In genomic region chr10:22491931-22492615, GRCh38 we compare ENCODE assay signal across 1 cellular context.
A peak's percentile ranks its signal among the peaks of the same experiment; 100 is the strongest.
TF ChIP-seq lines count a peak whose summit lies in the region.

No MANE protein-coding gene starts in this region.

TF ChIP-seq in GM12878, 131 proteins besides CTCF, POLR2A, EP300 and RAD21 (continued from another document):
- TF ChIP-seq, protein P1, sequence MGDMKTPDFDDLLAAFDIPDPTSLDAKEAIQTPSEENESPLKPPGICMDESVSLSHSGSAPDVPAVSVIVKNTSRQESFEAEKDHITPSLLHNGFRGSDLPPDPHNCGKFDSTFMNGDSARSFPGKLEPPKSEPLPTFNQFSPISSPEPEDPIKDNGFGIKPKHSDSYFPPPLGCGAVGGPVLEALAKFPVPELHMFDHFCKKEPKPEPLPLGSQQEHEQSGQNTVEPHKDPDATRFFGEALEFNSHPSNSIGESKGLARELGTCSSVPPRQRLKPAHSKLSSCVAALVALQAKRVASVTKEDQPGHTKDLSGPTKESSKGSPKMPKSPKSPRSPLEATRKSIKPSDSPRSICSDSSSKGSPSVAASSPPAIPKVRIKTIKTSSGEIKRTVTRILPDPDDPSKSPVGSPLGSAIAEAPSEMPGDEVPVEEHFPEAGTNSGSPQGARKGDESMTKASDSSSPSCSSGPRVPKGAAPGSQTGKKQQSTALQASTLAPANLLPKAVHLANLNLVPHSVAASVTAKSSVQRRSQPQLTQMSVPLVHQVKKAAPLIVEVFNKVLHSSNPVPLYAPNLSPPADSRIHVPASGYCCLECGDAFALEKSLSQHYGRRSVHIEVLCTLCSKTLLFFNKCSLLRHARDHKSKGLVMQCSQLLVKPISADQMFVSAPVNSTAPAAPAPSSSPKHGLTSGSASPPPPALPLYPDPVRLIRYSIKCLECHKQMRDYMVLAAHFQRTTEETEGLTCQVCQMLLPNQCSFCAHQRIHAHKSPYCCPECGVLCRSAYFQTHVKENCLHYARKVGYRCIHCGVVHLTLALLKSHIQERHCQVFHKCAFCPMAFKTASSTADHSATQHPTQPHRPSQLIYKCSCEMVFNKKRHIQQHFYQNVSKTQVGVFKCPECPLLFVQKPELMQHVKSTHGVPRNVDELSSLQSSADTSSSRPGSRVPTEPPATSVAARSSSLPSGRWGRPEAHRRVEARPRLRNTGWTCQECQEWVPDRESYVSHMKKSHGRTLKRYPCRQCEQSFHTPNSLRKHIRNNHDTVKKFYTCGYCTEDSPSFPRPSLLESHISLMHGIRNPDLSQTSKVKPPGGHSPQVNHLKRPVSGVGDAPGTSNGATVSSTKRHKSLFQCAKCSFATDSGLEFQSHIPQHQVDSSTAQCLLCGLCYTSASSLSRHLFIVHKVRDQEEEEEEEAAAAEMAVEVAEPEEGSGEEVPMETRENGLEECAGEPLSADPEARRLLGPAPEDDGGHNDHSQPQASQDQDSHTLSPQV (IDR thresholded peaks at IDR 0.05): no peak
- TF ChIP-seq EGR1 (IDR thresholded peaks at IDR 0.05; ENCODE audit: borderline replicate concordance in 1 of 2, low read depth in 2 of 2, low read length in 2 of 2): 0 out of 3 replicates have a peak, but pooled peaks of 1 of the 2 experiments have one; percentile 10
- TF ChIP-seq SPI1 (IDR thresholded peaks at IDR 0.05; ENCODE audit: borderline replicate concordance, insufficient read depth, low read depth, low read length): peak; percentile 44; the same call in 1 of the 2 replicates
- TF ChIP-seq HDGF (IDR thresholded peaks at IDR 0.05): no peak
- TF ChIP-seq FOS (IDR thresholded peaks at IDR 0.05; ENCODE audit: borderline replicate concordance, extremely low read depth, insufficient read length): no peak
- no peak for TF ChIP-seq E2F4 (IDR thresholded peaks at IDR 0.05; ENCODE audit: low read depth, low read length)
- TF ChIP-seq RUNX3 (IDR thresholded peaks at IDR 0.05; ENCODE audit: low read length): peak; percentile 92
- no peak for TF ChIP-seq E2F8 (IDR thresholded peaks at IDR 0.05; ENCODE audit: low read depth, partially characterized antibody)
- no peak for TF ChIP-seq EED (IDR thresholded peaks at IDR 0.05; ENCODE audit: low read depth)
- no peak for TF ChIP-seq ZZZ3 (IDR thresholded peaks at IDR 0.05; ENCODE audit: control insufficient read depth, insufficient read length, low read depth)
- peak in 1 of 2 experiments; percentile 86; a peak in 2 of 4 replicates for TF ChIP-seq ETV6 (conservative IDR thresholded peaks at IDR 0.05 in 1 of 2, IDR thresholded peaks at IDR 0.05 in 1 of 2; ENCODE audit: borderline replicate concordance in 1 of 2, low read depth in 1 of 2)
- no peak for TF ChIP-seq ZNF217 (IDR thresholded peaks at IDR 0.05)
- TF ChIP-seq ZBED1 (IDR thresholded peaks at IDR 0.05; ENCODE audit: borderline replicate concordance): no peak
